Comparison of ENCODE assay signal across 11 cellular contexts in genomic region chr4:115781528-115782146, GRCh38.
DNase-seq lines count a peak whose midpoint lies in the region; ATAC-seq and TF ChIP-seq lines count a peak whose summit lies in the region.
"Had no signal": no experiment of that assay in that cellular context is flagged by ENCODE, and none has a peak within 500 bp of the region (broad histone marks: within the 10 kb centered on the region; RNA-seq: fewer than 3 reads in every experiment).

No MANE protein-coding gene starts in this region.

- ATAC-seq in GM19043 (IDR thresholded peaks at IDR 0.05; ENCODE audit: low read depth, unreplicated experiment) (peak; percentile 49), HG03025 (IDR thresholded peaks at IDR 0.05; ENCODE audit: low FRiP score, unreplicated experiment) (peak; percentile 41), right cardiac atrium (no peak), Right ventricle myocardium superior (ENCODE audit: poor library complexity) (no peak), HG03045 (IDR thresholded peaks at IDR 0.05; ENCODE audit: unreplicated experiment) (no peak)
- ATAC-seq: stimulated activated naive CD8-positive, alpha-beta T cell treated with anti-CD3 and anti-CD28 coated beads, Interleukin-15, amount 100 ng/mL, for 72 hours had no signal

- H3K79me2 ChIP-seq in OCI-LY1 (ENCODE audit: insufficient read depth, low read length), result no peaks in the 10 kb centered on the region

- H3K27ac ChIP-seq in OCI-LY1 (ENCODE audit: low read depth, low read length, poor library complexity, severe bottlenecking) (peak overlapping the region; percentile 86), right cardiac atrium (ENCODE audit: low read length) (no peak overlapping the region)

- 0 out of 2 replicates have a peak overlapping the region, but pooled peaks have one; percentile 28 for H2AFZ ChIP-seq in OCI-LY1 (ENCODE audit: low read length)

- H3K4me2 ChIP-seq in OCI-LY1 (ENCODE audit: low read length), result peak overlapping the region; percentile 58

- H3K36me3 ChIP-seq in OCI-LY1 (ENCODE audit: insufficient read depth, low read length), result no peaks in the 10 kb centered on the region

- H3K9ac ChIP-seq in OCI-LY1 (ENCODE audit: low read length), result no peak overlapping the region; the same call in 1 of the 2 replicates

- DNase-seq in pons (ENCODE audit: low spot score) (peak; percentile 59), right cardiac atrium (no peak), Right ventricle myocardium superior (no peak)
- DNase-seq: amniotic stem cell; EL; SHP77; stimulated activated naive CD8-positive, alpha-beta T cell treated with anti-CD3 and anti-CD28 coated beads, Interleukin-15, amount 100 ng/mL, for 72 hours had no signal

- peak overlapping the region; percentile 40 for H3K4me3 ChIP-seq in OCI-LY1 (ENCODE audit: low read depth, low read length, poor library complexity, severe bottlenecking)
- no peak overlapping the region for H3K4me3 ChIP-seq in right cardiac atrium (ENCODE audit: low read length)

- intact Hi-C loops in right cardiac atrium (cut with DNase I), result no loop called here
- intact Hi-C loops in Right ventricle myocardium superior (cut with DNase I), result no loop called here

- TF ChIP-seq CTCF in OCI-LY1 (IDR thresholded peaks at IDR 0.05; ENCODE audit: low read length), result no peak

- no peaks in the 10 kb centered on the region for H3F3A ChIP-seq in OCI-LY1 (ENCODE audit: insufficient read depth, low read length)

- no peaks in the 10 kb centered on the region for H4K20me1 ChIP-seq in OCI-LY1 (ENCODE audit: insufficient read depth, low read length)

- H3K9me3 ChIP-seq in OCI-LY1 (ENCODE audit: low read length), result no peaks in the 10 kb centered on the region
- no peaks in the 10 kb centered on the region for H3K9me3 ChIP-seq in right cardiac atrium (ENCODE audit: control insufficient read depth, low read length)

- no peaks in the 10 kb centered on the region for H3K9me2 ChIP-seq in OCI-LY1 (ENCODE audit: low read depth, low read length)

- H3K4me1 ChIP-seq in OCI-LY1 (ENCODE audit: insufficient read depth, low read length, severe bottlenecking) (peaks cover 72% of the 10 kb centered on the region), right cardiac atrium (ENCODE audit: control insufficient read depth, insufficient read depth, low read length) (no peaks in the 10 kb centered on the region)

- H3K27me3 ChIP-seq in OCI-LY1 (ENCODE audit: insufficient read depth, low read length), result no peaks in the 10 kb centered on the region
- no peaks in the 10 kb centered on the region for H3K27me3 ChIP-seq in right cardiac atrium (ENCODE audit: control insufficient read depth, insufficient read depth)

- 61% methylated on average over 10 of the region's 10 CpGs for WGBS in right cardiac atrium

Comparison
In these comparisons a context has a peak if more than half of its experiments do, and no peak if none do; other contexts are left out.
1. ATAC-seq: peak in GM19043 (single experiment) and HG03025 (single experiment); none in right cardiac atrium (0 of 2), Right ventricle myocardium superior (single experiment) and HG03045 (single experiment).